Comparison of ENCODE assay signal across 9 cellular contexts in genomic region chr17:16419074-16419928, GRCh38. TPM values are rescaled to one million over a fixed set of nuclear protein-coding genes. Genes with fewer than 3 reads are reported as not detected.
DNase-seq lines count a peak whose midpoint lies in the region; ATAC-seq and TF ChIP-seq lines count a peak whose summit lies in the region.
"Had no signal": no experiment of that assay in that cellular context is flagged by ENCODE, and none has a peak within 500 bp of the region (broad histone marks: within the 10 kb centered on the region; RNA-seq: fewer than 3 reads in every experiment).

No MANE protein-coding gene starts in this region.

- H3K9me3 ChIP-seq in CD4-positive, CD25-positive, alpha-beta regulatory T cell (ENCODE audit: control insufficient read depth in 2 of 2, low read length in 2 of 2): no peaks in the 10 kb centered on the region
- H3K9me3 ChIP-seq: pancreas had no signal

- peaks cover 34% of the 10 kb centered on the region for H3K36me3 Mint-ChIP-seq in CD4-positive, CD25-positive, alpha-beta regulatory T cell
- peaks cover 48% of the 10 kb centered on the region for H3K36me3 Mint-ChIP-seq in activated T-helper 2 cell treated with anti-CD3 and anti-CD28 coated beads, Interferon-gamma antibody, Interleukin-2, Interleukin-4, amounts not matched to agents 10 μg/mL and 5 μg/mL and 100 μg/mL, durations not matched to agents 14 hours and 24 hours and 36 hours (ENCODE audit: low read depth)
- peaks cover 4% of the 10 kb centered on the region for H3K36me3 Mint-ChIP-seq in glutamatergic neuron (ENCODE audit: unreplicated experiment)

- peak overlapping the region; percentile 81 to 88 (median 86) for H3K27ac Mint-ChIP-seq in CD4-positive, CD25-positive, alpha-beta regulatory T cell
- H3K27ac Mint-ChIP-seq in activated T-helper 2 cell treated with anti-CD3 and anti-CD28 coated beads, Interferon-gamma antibody, Interleukin-2, Interleukin-4, amounts not matched to agents 10 μg/mL and 5 μg/mL and 100 μg/mL, durations not matched to agents 14 hours and 24 hours and 36 hours: peak overlapping the region; percentile 92
- H3K27ac Mint-ChIP-seq in glutamatergic neuron (ENCODE audit: unreplicated experiment): no peak overlapping the region

- ATAC-seq in CD4-positive, CD25-positive, alpha-beta regulatory T cell (ENCODE audit: low read depth in 2 of 2): peak; percentile 26 to 54
- ATAC-seq in GM21723 (IDR thresholded peaks at IDR 0.05; ENCODE audit: unreplicated experiment): peak; percentile 40

- H3K27me3 Mint-ChIP-seq in CD4-positive, CD25-positive, alpha-beta regulatory T cell: peaks cover 5% of the 10 kb centered on the region
- no peaks in the 10 kb centered on the region for H3K27me3 Mint-ChIP-seq in activated T-helper 2 cell treated with anti-CD3 and anti-CD28 coated beads, Interferon-gamma antibody, Interleukin-2, Interleukin-4, amounts not matched to agents 10 μg/mL and 5 μg/mL and 100 μg/mL, durations not matched to agents 14 hours and 24 hours and 36 hours (ENCODE audit: low read depth)
- peaks cover 3% of the 10 kb centered on the region for H3K27me3 Mint-ChIP-seq in glutamatergic neuron (ENCODE audit: unreplicated experiment)

- peak overlapping the region; percentile 64 to 86 (median 76) for H3K4me3 Mint-ChIP-seq in CD4-positive, CD25-positive, alpha-beta regulatory T cell
- H3K4me3 Mint-ChIP-seq in activated T-helper 2 cell treated with anti-CD3 and anti-CD28 coated beads, Interferon-gamma antibody, Interleukin-2, Interleukin-4, amounts not matched to agents 10 μg/mL and 5 μg/mL and 100 μg/mL, durations not matched to agents 14 hours and 24 hours and 36 hours (ENCODE audit: low read depth): peak overlapping the region; percentile 64
- peak overlapping the region; percentile 30 for H3K4me3 Mint-ChIP-seq in glutamatergic neuron (ENCODE audit: unreplicated experiment)

- peaks cover 0 to 1% (median 0%) of the 10 kb centered on the region in 7 donors for H3K9me3 Mint-ChIP-seq in CD4-positive, CD25-positive, alpha-beta regulatory T cell
- H3K9me3 Mint-ChIP-seq in activated T-helper 2 cell treated with anti-CD3 and anti-CD28 coated beads, Interferon-gamma antibody, Interleukin-2, Interleukin-4, amounts not matched to agents 10 μg/mL and 5 μg/mL and 100 μg/mL, durations not matched to agents 14 hours and 24 hours and 36 hours: no peaks in the 10 kb centered on the region
- peaks cover 4% of the 10 kb centered on the region for H3K9me3 Mint-ChIP-seq in glutamatergic neuron (ENCODE audit: unreplicated experiment)

- no peaks in the 10 kb centered on the region for H3K27me3 ChIP-seq in CD4-positive, CD25-positive, alpha-beta regulatory T cell (ENCODE audit: control insufficient read depth, insufficient read depth, low read length)
- H3K27me3 ChIP-seq: pancreas had no signal

- intact Hi-C loops in activated T-helper 2 cell treated with anti-CD3 and anti-CD28 coated beads, Interferon-gamma antibody, Interleukin-2, Interleukin-4, amounts not matched to agents 10 μg/mL and 5 μg/mL and 100 μg/mL, durations not matched to agents 14 hours and 24 hours and 36 hours (cut with micrococcal nuclease): loop anchor here (1.0 to 5.0 kb wide), 3 partner anchors 19 to 132 kb away; no protein-coding TSS in a partner anchor

- DNase-seq in CD4-positive, CD25-positive, alpha-beta regulatory T cell: peak in 2 of 3 donors; percentile 18 to 53
- DNase-seq in NCI-H2227 (lab: John Stamatoyannopoulos, UW; ENCODE audit: unreplicated experiment) (peak; percentile 32), glutamatergic neuron (no peak), NCI-H1105 treated with DMSO at 0.1 percent for 48 hours (lab: John Stamatoyannopoulos, UW) (no peak), occipital lobe (lab: John Stamatoyannopoulos, UW) (no peak)
- peak; percentile 39 for DNase-seq in activated T-helper 2 cell treated with anti-CD3 and anti-CD28 coated beads, Interferon-gamma antibody, Interleukin-2, Interleukin-4, amounts not matched to agents 10 μg/mL and 5 μg/mL and 100 μg/mL, durations not matched to agents 14 hours and 24 hours and 36 hours (ENCODE audit: low spot score)
- DNase-seq in stimulated activated CD8-positive, alpha-beta memory T cell treated with anti-CD3 and anti-CD28 coated beads, Interleukin-12 subunit alpha, Interleukin-12 subunit beta, amount 100 ng/mL, for 1 hour (ENCODE audit: low read depth): peak; percentile 57
- DNase-seq: pancreas had no signal

- H3K27ac ChIP-seq in CD4-positive, CD25-positive, alpha-beta regulatory T cell (ENCODE audit: insufficient read depth, low read length, poor library complexity, severe bottlenecking): peak overlapping the region; percentile 15

- peak overlapping the region; percentile 61 for H3K4me3 ChIP-seq in CD4-positive, CD25-positive, alpha-beta regulatory T cell (ENCODE audit: low read depth, low read length)
- H3K4me3 ChIP-seq: pancreas had no signal

- peaks cover 7 to 64% (median 43%) of the 10 kb centered on the region in 4 donors for H3K4me1 Mint-ChIP-seq in CD4-positive, CD25-positive, alpha-beta regulatory T cell
- peaks cover 39% of the 10 kb centered on the region for H3K4me1 Mint-ChIP-seq in activated T-helper 2 cell treated with anti-CD3 and anti-CD28 coated beads, Interferon-gamma antibody, Interleukin-2, Interleukin-4, amounts not matched to agents 10 μg/mL and 5 μg/mL and 100 μg/mL, durations not matched to agents 14 hours and 24 hours and 36 hours (ENCODE audit: low read depth)
- peaks cover 11% of the 10 kb centered on the region for H3K4me1 Mint-ChIP-seq in glutamatergic neuron (ENCODE audit: low read depth, unreplicated experiment)

- H3K36me3 ChIP-seq in CD4-positive, CD25-positive, alpha-beta regulatory T cell (ENCODE audit: control insufficient read depth, insufficient read depth, low read length): peaks cover 52% of the 10 kb centered on the region
- H3K36me3 ChIP-seq: pancreas had no signal

- TF ChIP-seq CTCF in glutamatergic neuron (IDR thresholded peaks at IDR 0.05; ENCODE audit: partially characterized antibody, unreplicated experiment): no peak

- peaks cover 57% of the 10 kb centered on the region for H3K4me1 ChIP-seq in CD4-positive, CD25-positive, alpha-beta regulatory T cell (ENCODE audit: control insufficient read depth, insufficient read depth, low read length, poor library complexity, severe bottlenecking)

RNA-seq across cellular contexts. Expression of gene TRPV2, which starts 3.9 kb away (rescaled TPM):
- 125 TPM for total RNA-seq in CD4-positive, CD25-positive, alpha-beta regulatory T cell
- 100 to 1,000 TPM in 3 of 4 donors, 10 to 100 TPM in 1; 99.4 to 142 (median 120) TPM for polyA plus RNA-seq in CD4-positive, CD25-positive, alpha-beta regulatory T cell
- total RNA-seq in activated T-helper 2 cell treated with anti-CD3 and anti-CD28 coated beads, Interferon-gamma antibody, Interleukin-2, Interleukin-4, amounts not matched to agents 10 μg/mL and 5 μg/mL and 100 μg/mL, durations not matched to agents 14 hours and 24 hours and 36 hours: 44.4 and 46.8 TPM in 2 replicates
- total RNA-seq in glutamatergic neuron (ENCODE audit: unreplicated experiment) (27.0 TPM), occipital lobe (2.0 TPM)

RNA-seq across cellular contexts. Expression of gene UBB, which starts 38.4 kb away (rescaled TPM):
- total RNA-seq in CD4-positive, CD25-positive, alpha-beta regulatory T cell: 953 TPM
- polyA plus RNA-seq in CD4-positive, CD25-positive, alpha-beta regulatory T cell: 1,000 to 10,000 TPM; 1,667 to 2,206 (median 1,950) TPM
- 1,784 and 1,798 TPM in 2 replicates for total RNA-seq in activated T-helper 2 cell treated with anti-CD3 and anti-CD28 coated beads, Interferon-gamma antibody, Interleukin-2, Interleukin-4, amounts not matched to agents 10 μg/mL and 5 μg/mL and 100 μg/mL, durations not matched to agents 14 hours and 24 hours and 36 hours
- 1,286 TPM for total RNA-seq in glutamatergic neuron (ENCODE audit: unreplicated experiment)
- total RNA-seq in occipital lobe: 972 TPM

Comparison
In these comparisons a context has a peak if more than half of its experiments do, and no peak if none do; other contexts are left out.
1. DNase-seq: peak in CD4-positive, CD25-positive, alpha-beta regulatory T cell (2 of 3), NCI-H2227 (single experiment), activated T-helper 2 cell treated with anti-CD3 and anti-CD28 coated beads, Interferon-gamma antibody, Interleukin-2, Interleukin-4, amounts not matched to agents 10 μg/mL and 5 μg/mL and 100 μg/mL, durations not matched to agents 14 hours and 24 hours and 36 hours (single experiment) and stimulated activated CD8-positive, alpha-beta memory T cell treated with anti-CD3 and anti-CD28 coated beads, Interleukin-12 subunit alpha, Interleukin-12 subunit beta, amount 100 ng/mL, for 1 hour (single experiment); none in glutamatergic neuron (single experiment), NCI-H1105 treated with DMSO at 0.1 percent for 48 hours (single experiment) and occipital lobe (single experiment).
2. Peak in every context shown above with its lines, with median percentiles within 50 percentile points of each other: H3K4me3 Mint-ChIP-seq.